Comparison of ENCODE assay signal across 26 cellular contexts in the genomic region with DNA sequence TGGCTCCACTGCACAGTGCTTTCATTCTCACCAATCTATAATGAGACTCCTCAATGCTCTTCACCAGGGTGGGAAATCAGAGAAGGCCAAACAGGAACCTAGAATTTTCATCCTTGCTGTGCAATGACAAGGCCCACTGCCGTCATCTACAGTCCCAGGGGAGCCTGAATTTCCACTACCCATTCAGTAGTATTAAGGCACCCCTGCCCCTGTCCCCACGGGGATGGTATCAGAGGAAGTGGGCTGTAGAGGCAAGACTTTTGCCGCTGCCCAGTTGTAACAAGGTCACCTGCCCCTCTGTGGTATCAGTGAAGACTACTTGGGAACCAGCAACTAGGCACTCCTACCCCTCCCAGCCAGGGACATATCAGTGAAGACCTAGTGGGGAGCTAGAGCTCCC.
A peak's percentile ranks its signal among the peaks of the same experiment; 100 is the strongest.
DNase-seq lines count a peak whose midpoint lies in the region; ATAC-seq, FAIRE-seq and TF ChIP-seq lines count a peak whose summit lies in the region.
"Had no signal": no experiment of that assay in that cellular context is flagged by ENCODE, and none has a peak within 500 bp of the region (broad histone marks: within the 10 kb centered on the region; RNA-seq: fewer than 3 reads in every experiment).

No MANE protein-coding gene starts in this region.

- POLR2A ChIA-PET in activated B cell treated with CpG ODN at 0.5 μM for 24 hours (lab: Charles Lee): no interaction called here

- DNase-seq in activated B cell treated with CpG ODN at 0.5 μM for 24 hours (no peak), spleen (peak; percentile 34), SK-N-DZ (ENCODE audit: low spot score) (no peak), Calu3 (no peak), urothelium cell line (ENCODE audit: low spot score) (no peak)
- DNase-seq: activated CD4-positive, alpha-beta memory T cell treated with anti-CD3 and anti-CD28 coated beads, Interleukin-2, amount 10 ng/mL, durations not matched to agents 7 days and 5 days; activated gamma-delta T cell; brain microvascular endothelial cell; CD8-positive, alpha-beta T cell; effector CD4-positive, alpha-beta T cell; HCEC 1CT; IMR-90; midbrain; NCI-H1105 treated with DMSO at 0.1 percent for 48 hours; NCI-H2081; NCI-H226; NCI-H748 treated with DMSO at 0.1 percent for 48 hours; nephron progenitor cell; right cardiac atrium; Right ventricle myocardium superior; trophoblast cell had no signal

- BruUV-seq in Calu3 (replicated peaks; lab: Mats Ljungman, UMichigan): no TSS peak

- H3K36me3 Mint-ChIP-seq in activated B cell treated with CpG ODN at 0.5 μM for 24 hours (ENCODE audit: low read depth) (no peaks in the 10 kb centered on the region), Calu3 (ENCODE audit: insufficient read depth, unreplicated experiment) (no peaks in the 10 kb centered on the region)
- H3K36me3 Mint-ChIP-seq: CD8-positive, alpha-beta T cell had no signal

- H3K27ac Mint-ChIP-seq in activated B cell treated with CpG ODN at 0.5 μM for 24 hours (no peak overlapping the region), Calu3 (ENCODE audit: unreplicated experiment) (no peak overlapping the region)
- H3K27ac Mint-ChIP-seq: activated CD4-positive, alpha-beta memory T cell treated with anti-CD3 and anti-CD28 coated beads, Interleukin-2, amount 10 ng/mL, durations not matched to agents 7 days and 5 days; CD8-positive, alpha-beta T cell; nephron progenitor cell had no signal

- H3K4me3 Mint-ChIP-seq in activated B cell treated with CpG ODN at 0.5 μM for 24 hours (no peak overlapping the region), Calu3 (ENCODE audit: low read depth, unreplicated experiment) (no peak overlapping the region)
- H3K4me3 Mint-ChIP-seq: activated CD4-positive, alpha-beta memory T cell treated with anti-CD3 and anti-CD28 coated beads, Interleukin-2, amount 10 ng/mL, durations not matched to agents 7 days and 5 days; CD8-positive, alpha-beta T cell; nephron progenitor cell had no signal

- intact Hi-C loops in activated B cell treated with CpG ODN at 0.5 μM for 24 hours (cut with micrococcal nuclease): loop anchor here (1.0 kb wide), 1 partner anchor 15 kb away; no protein-coding TSS in a partner anchor
- intact Hi-C loops in spleen (cut with DNase I; ENCODE audit: low total_unique reads): no loop called here
- intact Hi-C loops in Calu3 (cut with micrococcal nuclease; ENCODE audit: unreplicated experiment): loop anchor here (10.0 kb wide), 1 partner anchor 57 kb away; no protein-coding TSS in a partner anchor

- H3K27me3 Mint-ChIP-seq in activated B cell treated with CpG ODN at 0.5 μM for 24 hours (peaks cover 4% of the 10 kb centered on the region), Calu3 (ENCODE audit: unreplicated experiment) (peaks cover 23% of the 10 kb centered on the region)

- WGBS in spleen, 5 donors: 58 to 87% (median 75%) methylated on average over 2 to 3 of the region's 3 CpGs

- H3K27me3 ChIP-seq in spleen (replicated peaks in 1 of 7): peaks cover 0 to 12% (median 0%) of the 10 kb centered on the region in 7 donors
- H3K27me3 ChIP-seq: brain microvascular endothelial cell had no signal

- ATAC-seq in GM18511 (IDR thresholded peaks at IDR 0.05; ENCODE audit: unreplicated experiment): peak; percentile 86
- ATAC-seq in HG03175 (IDR thresholded peaks at IDR 0.05; ENCODE audit: unreplicated experiment): peak; percentile 68
- peak; percentile 85 for ATAC-seq in activated B cell treated with CpG ODN at 0.5 μM for 24 hours (ENCODE audit: low read depth)
- no peak for ATAC-seq in HG03520 (IDR thresholded peaks at IDR 0.05; ENCODE audit: unreplicated experiment)
- ATAC-seq: CD8-positive, alpha-beta T cell; left lung; right cardiac atrium had no signal

- H3K27ac ChIP-seq in spleen: no peak overlapping the region
- H3K27ac ChIP-seq: brain microvascular endothelial cell, left lung, parathyroid adenoma had no signal

- no peaks in the 10 kb centered on the region for H3K9me3 ChIP-seq in spleen
- H3K9me3 ChIP-seq: left lung had no signal

- TF ChIP-seq POLR2A in spleen (IDR thresholded peaks at IDR 0.05): no peak

- no peak for TF ChIP-seq CTCF in activated B cell treated with CpG ODN at 0.5 μM for 24 hours (IDR thresholded peaks at IDR 0.05)
- TF ChIP-seq CTCF in spleen (IDR thresholded peaks at IDR 0.05 in 8 of 11, conservative IDR thresholded peaks at IDR 0.05 in 3 of 11): no peak
- no peak for TF ChIP-seq CTCF in Calu3 (IDR thresholded peaks at IDR 0.05; ENCODE audit: unreplicated experiment)

- no peaks in the 10 kb centered on the region for H3K36me3 ChIP-seq in spleen
- H3K36me3 ChIP-seq: brain microvascular endothelial cell, left lung had no signal

- H3K4me3 ChIP-seq in spleen: no peak overlapping the region
- H3K4me3 ChIP-seq: left lung had no signal

- no peaks in the 10 kb centered on the region for H3K4me1 ChIP-seq in spleen
- H3K4me1 ChIP-seq: left lung, parathyroid adenoma had no signal

- CTCF ChIA-PET in activated B cell treated with CpG ODN at 0.5 μM for 24 hours (lab: Charles Lee): no interaction called here
- CTCF ChIA-PET in Calu3 (lab: Charles Lee): no interaction called here

- H3K9me3 Mint-ChIP-seq in activated B cell treated with CpG ODN at 0.5 μM for 24 hours (no peaks in the 10 kb centered on the region), Calu3 (ENCODE audit: low read depth, unreplicated experiment) (no peaks in the 10 kb centered on the region)
- H3K9me3 Mint-ChIP-seq: activated CD4-positive, alpha-beta memory T cell treated with anti-CD3 and anti-CD28 coated beads, Interleukin-2, amount 10 ng/mL, durations not matched to agents 7 days and 5 days; CD8-positive, alpha-beta T cell; nephron progenitor cell had no signal

- FAIRE-seq in urothelium cell line (lab: Jason Lieb, UNC): no peak

- H3K4me1 Mint-ChIP-seq in activated B cell treated with CpG ODN at 0.5 μM for 24 hours: peaks cover 5% of the 10 kb centered on the region
- no peaks in the 10 kb centered on the region for H3K4me1 Mint-ChIP-seq in Calu3 (ENCODE audit: low read depth, unreplicated experiment)
- H3K4me1 Mint-ChIP-seq: activated CD4-positive, alpha-beta memory T cell treated with anti-CD3 and anti-CD28 coated beads, Interleukin-2, amount 10 ng/mL, durations not matched to agents 7 days and 5 days; nephron progenitor cell had no signal
